Comparison of ENCODE assay signal across 8 cellular contexts in genomic region chr18:24359787-24360186, GRCh38. TPM values are rescaled to one million over a fixed set of nuclear protein-coding genes. Genes with fewer than 3 reads are reported as not detected.
DNase-seq lines count a peak whose midpoint lies in the region; ATAC-seq and TF ChIP-seq lines count a peak whose summit lies in the region.
"Not testable (repeated sequence)": the region's sequence is repeated elsewhere in the genome, so short reads cannot be mapped to it uniquely, and the experiment has no call there.

No MANE protein-coding gene starts in this region.

- TF ChIP-seq CTCF in DND-41 (IDR thresholded peaks at IDR 0.05; ENCODE audit: borderline replicate concordance, extremely low read depth, low read length, poor library complexity, severe bottlenecking) = peak; percentile 67
- peak; percentile 54 to 55 for TF ChIP-seq CTCF in fibroblast of lung (conservative IDR thresholded peaks at IDR 0.05 in 1 of 2, IDR thresholded peaks at IDR 0.05 in 1 of 2; ENCODE audit: low read depth in 1 of 2, low read length in 2 of 2)
- TF ChIP-seq CTCF in tibial artery (IDR thresholded peaks at IDR 0.05) = peak; percentile 60 to 64

- not testable (repeated sequence) for H3K4me3 ChIP-seq in DND-41 (ENCODE audit: low read depth in 1 of 2, low read length in 2 of 2); fibroblast of lung (replicated peaks in 1 of 4; ENCODE audit: control extremely low read depth in 1 of 4, insufficient read depth in 1 of 4, low read depth in 3 of 4, low read length in 4 of 4); tibial artery

- not testable (repeated sequence) for H3K9me3 ChIP-seq in DND-41 (ENCODE audit: insufficient read depth, low read length, severe bottlenecking); fibroblast of lung (ENCODE audit: control insufficient read depth, insufficient read depth, low read depth, low read length); tibial artery

- not testable (repeated sequence) for H3K4me1 ChIP-seq in DND-41 (ENCODE audit: insufficient read depth, low read length); fibroblast of lung (ENCODE audit: control insufficient read depth, extremely low read depth, insufficient read depth, low read length); tibial artery

- not testable (repeated sequence) for H4K20me1 ChIP-seq in DND-41 (ENCODE audit: insufficient read depth, low read length); fibroblast of lung (ENCODE audit: control insufficient read depth, extremely low read depth, insufficient read depth, low read length)

- not testable (repeated sequence) for DNase-seq in DND-41, tibial artery
- DNase-seq in LHCN-M2 (ENCODE audit: low read depth) (peak; percentile 53), NOMO-1 treated with dmso at 0.1 percent for 144 hours (lab: John Stamatoyannopoulos, UW; ENCODE audit: unreplicated experiment) (peak; percentile 69), fibroblast of lung (ENCODE audit: low read depth in 2 of 2) (peak; percentile 43 to 75), midbrain (lab: John Stamatoyannopoulos, UW) (peak; percentile 76)
- peak; percentile 25 for DNase-seq in activated T-cell treated with anti-CD3 and anti-CD28 coated beads, Interleukin-2, amount 50 U/mL, for 1 hour

- not testable (repeated sequence) for H2AFZ ChIP-seq in DND-41 (ENCODE audit: low read depth, low read length); fibroblast of lung (ENCODE audit: low read length)

- ATAC-seq in DND-41 (ENCODE audit: insufficient read depth, low read depth) (peak; percentile 54; the same call in 1 of the 3 replicates), GM21529 (IDR thresholded peaks at IDR 0.05; ENCODE audit: unreplicated experiment) (peak; percentile 83)

- not testable (repeated sequence) for H3K79me2 ChIP-seq in DND-41 (ENCODE audit: insufficient read depth, low read length); fibroblast of lung (ENCODE audit: control insufficient read depth, insufficient read depth, low read length)

- not testable (repeated sequence) for H3K27ac ChIP-seq in DND-41 (ENCODE audit: low read length); fibroblast of lung (ENCODE audit: insufficient read depth, low read length); tibial artery

- intact Hi-C loops in tibial artery (cut with DNase I; ENCODE audit: low total_unique reads) = loop anchor here (1.0 to 10.0 kb wide), 3 partner anchors 65 to 368 kb away; partner anchors contain the start of gene IMPACT

- not testable (repeated sequence) for H3K9ac ChIP-seq in DND-41 (ENCODE audit: low read depth, low read length); fibroblast of lung (ENCODE audit: insufficient read depth, low read length)

- H3K36me3 ChIP-seq in DND-41 (ENCODE audit: insufficient read depth, low read length); fibroblast of lung (ENCODE audit: control insufficient read depth, insufficient read depth, low read length); tibial artery: not testable (repeated sequence)

- not testable (repeated sequence) for H3K4me2 ChIP-seq in DND-41 (ENCODE audit: insufficient read depth, low read length); fibroblast of lung (ENCODE audit: extremely low read depth, insufficient read depth, low read length)

- H3K27me3 ChIP-seq in DND-41 (ENCODE audit: insufficient read depth, low read length, poor library complexity) = peaks cover 10% of the 10 kb centered on the region
- not testable (repeated sequence) for H3K27me3 ChIP-seq in fibroblast of lung (ENCODE audit: control insufficient read depth, insufficient read depth, low read length); tibial artery

RNA-seq across cellular contexts. Expression of gene OSBPL1A, which starts 37.8 kb away (rescaled TPM):
- total RNA-seq in LHCN-M2 (2014; rRNA removed) (13.9 and 19.2 TPM in 2 replicates), fibroblast of lung (47.3 and 73.3 TPM in 2 replicates)
- 8.4 TPM for polyA plus RNA-seq in LHCN-M2 (2012)
- polyA plus RNA-seq in fibroblast of lung = 51.6 and 67.5 TPM in 2 replicates
- 35.7 and 36.2 TPM in 2 replicates for polyA plus RNA-seq in fibroblast of lung (2012)
- polyA minus RNA-seq in fibroblast of lung (ENCODE audit: low replicate concordance) = 32.6 and 34.1 TPM in 2 replicates
